Comparison of ENCODE assay signal across 15 cellular contexts in genomic region chr14:63686926-63687325, GRCh38. TPM values are rescaled to one million over a fixed set of nuclear protein-coding genes. Genes with fewer than 3 reads are reported as not detected.
DNase-seq lines count a peak whose midpoint lies in the region; ATAC-seq, FAIRE-seq and TF ChIP-seq lines count a peak whose summit lies in the region.
"Had no signal": no experiment of that assay in that cellular context is flagged by ENCODE, and none has a peak within 500 bp of the region (broad histone marks: within the 10 kb centered on the region; RNA-seq: fewer than 3 reads in every experiment).

No MANE protein-coding gene starts in this region.

- no TSS peak for BruUV-seq in PC-3 (replicated peaks; lab: Mats Ljungman, UMichigan)

- ATAC-seq in PC-3 (peak; percentile 45), GM19395 (IDR thresholded peaks at IDR 0.05; ENCODE audit: unreplicated experiment) (no peak)
- ATAC-seq: CD8-positive, alpha-beta T cell; HepG2 had no signal

- FAIRE-seq in bronchial epithelial cell (lab: Jason Lieb, UNC) = no peak
- FAIRE-seq in keratinocyte (lab: Jason Lieb, UNC) = no peak
- peak; percentile 37 for FAIRE-seq in urothelium cell line (lab: Jason Lieb, UNC)
- FAIRE-seq: HepG2 had no signal

- CTCF ChIA-PET in PC-3 (lab: Charles Lee) = no interaction called here

- dilution Hi-C loops in keratinocyte (cut with MboI; ENCODE audit: extremely low pct_ligation_motif_present, low sequenced_read_pairs) = no loop called here

- no peaks in the 10 kb centered on the region for H3K9me1 ChIP-seq in keratinocyte (ENCODE audit: control insufficient read depth, extremely low read depth, insufficient read depth, low read length)

- H3F3A ChIP-seq in PC-3 (ENCODE audit: low read length, unreplicated experiment) = no peaks in the 10 kb centered on the region

- no peak overlapping the region for H3K4me2 ChIP-seq in PC-3 (ENCODE audit: low read length)
- H3K4me2 ChIP-seq in keratinocyte (ENCODE audit: control insufficient read depth, extremely low read depth, insufficient read depth, low read depth, low read length) = no peak overlapping the region
- H3K4me2 ChIP-seq: BLaER1 treated with 17β-estradiol and CSF1 and Interleukin-3, amounts not matched to agents 10 nM and 100 nM had no signal

- POLR2A ChIA-PET in PC-3 (lab: Charles Lee; ENCODE audit: unreplicated experiment) = interaction anchor here (0.6 kb wide), 1 partner anchor 1991 kb away, joined by 4 read pairs; no protein-coding TSS in a partner anchor

- H3K79me2 ChIP-seq in PC-3 (ENCODE audit: low read length) (no peaks in the 10 kb centered on the region), keratinocyte (ENCODE audit: control insufficient read depth, insufficient read depth, low read length) (no peaks in the 10 kb centered on the region)

- TF ChIP-seq CTCF in PC-3 (conservative IDR thresholded peaks at IDR 0.05; ENCODE audit: low read depth, low read length) = no peak
- TF ChIP-seq CTCF in bronchial epithelial cell (IDR thresholded peaks at IDR 0.05; ENCODE audit: insufficient read depth, low read length, severe bottlenecking) = no peak
- no peak for TF ChIP-seq CTCF in keratinocyte (optimal IDR thresholded peaks at IDR 0.05 in 1 of 3, IDR thresholded peaks at IDR 0.05 in 1 of 3, conservative IDR thresholded peaks at IDR 0.05 in 1 of 3; ENCODE audit: extremely low read depth in 1 of 3, insufficient read depth in 2 of 3, low read length in 3 of 3)

- H3K9ac ChIP-seq in PC-3 (ENCODE audit: low read length) (no peak overlapping the region), keratinocyte (ENCODE audit: control insufficient read depth, extremely low read depth, insufficient read depth, low read length) (no peak overlapping the region)
- H3K9ac ChIP-seq: BLaER1 treated with 17β-estradiol and CSF1 and Interleukin-3, amounts not matched to agents 10 nM and 100 nM had no signal

- peaks cover 9% of the 10 kb centered on the region; the same call in 1 of the 2 replicates for H3K4me1 ChIP-seq in PC-3 (ENCODE audit: insufficient read depth, low read length)
- peaks cover 6% of the 10 kb centered on the region for H3K4me1 ChIP-seq in keratinocyte (ENCODE audit: control insufficient read depth, extremely low read depth, insufficient read depth, low read length)
- H3K4me1 ChIP-seq: BLaER1 treated with 17β-estradiol and CSF1 and Interleukin-3, amounts not matched to agents 10 nM and 100 nM had no signal

- H4K20me1 ChIP-seq in PC-3 (ENCODE audit: low read length) (no peaks in the 10 kb centered on the region), keratinocyte (ENCODE audit: control insufficient read depth, extremely low read depth, insufficient read depth, low read length) (no peaks in the 10 kb centered on the region)
- H4K20me1 ChIP-seq: BLaER1 treated with 17β-estradiol and CSF1 and Interleukin-3, amounts not matched to agents 10 nM and 100 nM had no signal

- H3K9me3 ChIP-seq in PC-3 (ENCODE audit: low read length) (no peaks in the 10 kb centered on the region), keratinocyte (ENCODE audit: control insufficient read depth, low read depth, low read length) (no peaks in the 10 kb centered on the region)
- H3K9me3 ChIP-seq: BLaER1 treated with 17β-estradiol and CSF1 and Interleukin-3, amounts not matched to agents 10 nM and 100 nM had no signal

- H3K27me3 ChIP-seq in PC-3 (ENCODE audit: low read length) = no peaks in the 10 kb centered on the region
- H3K27me3 ChIP-seq in bronchial epithelial cell (ENCODE audit: control insufficient read depth, insufficient read depth, low read length) = no peaks in the 10 kb centered on the region
- no peaks in the 10 kb centered on the region for H3K27me3 ChIP-seq in keratinocyte (ENCODE audit: control insufficient read depth, extremely low read depth, insufficient read depth, low read length)
- H3K27me3 ChIP-seq: BLaER1 treated with 17β-estradiol and CSF1 and Interleukin-3, amounts not matched to agents 10 nM and 100 nM had no signal

- H3K27ac ChIP-seq in PC-3 (ENCODE audit: low read length) = no peak overlapping the region
- H3K27ac ChIP-seq in keratinocyte (ENCODE audit: control insufficient read depth, insufficient read depth, low read length) = no peak overlapping the region
- H3K27ac ChIP-seq: BLaER1 treated with 17β-estradiol and CSF1 and Interleukin-3, amounts not matched to agents 10 nM and 100 nM had no signal

- H3K9me2 ChIP-seq in PC-3 (replicated peaks; ENCODE audit: low read length) = no peaks in the 10 kb centered on the region

- H3K4me3 ChIP-seq in PC-3 (ENCODE audit: low read length) (no peak overlapping the region), bronchial epithelial cell (ENCODE audit: low read depth, low read length) (no peak overlapping the region), keratinocyte (ENCODE audit: control insufficient read depth in 2 of 3, extremely low read depth in 1 of 3, insufficient read depth in 2 of 3, low read depth in 1 of 3, low read length in 3 of 3) (no peak overlapping the region)
- H3K4me3 ChIP-seq: BLaER1 treated with 17β-estradiol and CSF1 and Interleukin-3, amounts not matched to agents 10 nM and 100 nM had no signal

- H3K36me3 ChIP-seq in PC-3 (ENCODE audit: low read depth, low read length) (no peaks in the 10 kb centered on the region), bronchial epithelial cell (ENCODE audit: control insufficient read depth, insufficient read depth, low read length) (no peaks in the 10 kb centered on the region), keratinocyte (ENCODE audit: control insufficient read depth in 2 of 2, extremely low read depth in 1 of 2, insufficient read depth in 2 of 2, low read length in 2 of 2) (no peaks in the 10 kb centered on the region)

- DNase-seq in PC-3 = peak; percentile 73
- DNase-seq in bronchial epithelial cell (ENCODE audit: low read depth) = peak; percentile 25
- peak; percentile 4 for DNase-seq in keratinocyte (ENCODE audit: low read depth, low spot score)
- DNase-seq in urothelium cell line (ENCODE audit: low spot score) = no peak
- DNase-seq in activated CD4-positive, alpha-beta T cell treated with anti-CD3 and anti-CD28 coated beads, Interleukin-2, amount 50 U/mL, for 4 hours = no peak
- DNase-seq in ecto neural progenitor cell (ENCODE audit: low spot score) = no peak
- DNase-seq: Calu3; CD8-positive, alpha-beta T cell; DMS79 treated with DMSO at 0.1 percent for 48 hours; GF-D8; GOT3; H7 had no signal

- no peak overlapping the region for H2AFZ ChIP-seq in PC-3 (ENCODE audit: low read length)
- H2AFZ ChIP-seq in keratinocyte (ENCODE audit: control insufficient read depth, low read length) = no peak overlapping the region

- intact Hi-C loops in PC-3 (cut with micrococcal nuclease) = no loop called here

RNA-seq across cellular contexts. Expression of gene SGPP1, which starts 40.9 kb away (rescaled TPM):
- total RNA-seq in PC-3 (2014; rRNA removed) = 15.9 and 19.3 TPM in 2 replicates
- 35.3 and 39.2 TPM in 2 replicates for total RNA-seq in bronchial epithelial cell
- polyA plus RNA-seq in keratinocyte = 14.7 to 28.7 TPM (median 17.6 TPM) in 3 replicates
- 2.6 TPM for polyA plus RNA-seq in keratinocyte (2011; ENCODE audit: low read depth)
- 8.7 and 13.8 TPM in 2 replicates for polyA plus RNA-seq in keratinocyte (2011; cell fraction: cytosol; rRNA removed)
- 24.4 and 33.5 TPM in 2 replicates for polyA plus RNA-seq in keratinocyte (2011; cell fraction: nucleus; rRNA removed)
- polyA plus RNA-seq in keratinocyte (2012; ENCODE audit: low replicate concordance) = 12.3 and 17.5 TPM in 2 replicates
- 9.3 to 13.6 TPM (median 12.8 TPM) in 3 replicates for polyA minus RNA-seq in keratinocyte
- 10.0 TPM for polyA minus RNA-seq in keratinocyte (2011; cell fraction: cytosol; rRNA and poly(A)+ RNA removed)
- 19.4 and 30.9 TPM in 2 replicates for polyA minus RNA-seq in keratinocyte (2011; cell fraction: nucleus; rRNA and poly(A)+ RNA removed)

RNA-seq across cellular contexts. Expression of gene WDR89, which starts 45.3 kb away (rescaled TPM):
- 12.1 and 19.0 TPM in 2 replicates for total RNA-seq in PC-3 (2014; rRNA removed)
- total RNA-seq in bronchial epithelial cell = 15.1 and 20.0 TPM in 2 replicates
- 6.4 to 14.3 TPM (median 9.4 TPM) in 3 replicates for polyA plus RNA-seq in keratinocyte
- polyA plus RNA-seq in keratinocyte (2011; ENCODE audit: low read depth) = 6.3 TPM
- 4.7 and 10.4 TPM in 2 replicates for polyA plus RNA-seq in keratinocyte (2011; cell fraction: cytosol; rRNA removed)
- 8.8 and 12.8 TPM in 2 replicates for polyA plus RNA-seq in keratinocyte (2011; cell fraction: nucleus; rRNA removed)
- polyA plus RNA-seq in keratinocyte (2012; ENCODE audit: low replicate concordance) = 7.7 and 9.1 TPM in 2 replicates
- polyA minus RNA-seq in keratinocyte = 2.4 to 16.5 TPM (median 7.0 TPM) in 3 replicates
- polyA minus RNA-seq in keratinocyte (2011; cell fraction: cytosol; rRNA and poly(A)+ RNA removed) = 7.5 TPM
- polyA minus RNA-seq in keratinocyte (2011; cell fraction: nucleus; rRNA and poly(A)+ RNA removed) = 5.5 and 12.6 TPM in 2 replicates

Comparison
In these comparisons a context has a peak if more than half of its experiments do, and no peak if none do; other contexts are left out.
1. DNase-seq: peak in PC-3 (single experiment), bronchial epithelial cell (single experiment) and keratinocyte (single experiment); none in urothelium cell line (single experiment), activated CD4-positive, alpha-beta T cell treated with anti-CD3 and anti-CD28 coated beads, Interleukin-2, amount 50 U/mL, for 4 hours (0 of 2) and ecto neural progenitor cell (single experiment).